In genomic region chr3:127628788-127629456, GRCh38 we compare ENCODE assay signal across 8 cellular contexts. TPM values are rescaled to one million over a fixed set of nuclear protein-coding genes. Genes with fewer than 3 reads are reported as not detected.
DNase-seq lines count a peak whose midpoint lies in the region; ATAC-seq and TF ChIP-seq lines count a peak whose summit lies in the region.

Gene PODXL2, plus strand, starts transcription at chr3:127629185. Its CDS starts 35 bp downstream, at chr3:127629220.

- no peaks in the 10 kb centered on the region for H3K9me2 ChIP-seq in HCT116 (ENCODE audit: insufficient read depth)
- no peaks in the 10 kb centered on the region for H3K9me2 ChIP-seq in OCI-LY1 (ENCODE audit: low read depth, low read length)

- in situ Hi-C loops in Caki2 (cut with HindIII; ENCODE audit: low pct_unique_long_range_greater_than_20kb, low sequenced_read_pairs): no loop called here

- H4K20me1 ChIP-seq in HCT116 (ENCODE audit: insufficient read depth): no peaks in the 10 kb centered on the region
- no peaks in the 10 kb centered on the region for H4K20me1 ChIP-seq in OCI-LY1 (ENCODE audit: insufficient read depth, low read length)

- peak within 1 kb of the TSS; percentile 71 for H2AFZ ChIP-seq in HCT116 (ENCODE audit: low read depth, low read length, poor library complexity, severe bottlenecking)
- H2AFZ ChIP-seq in OCI-LY1 (ENCODE audit: low read length): no peak within 1 kb of the TSS

- H3K27me3 Mint-ChIP-seq in activated naive CD8-positive, alpha-beta T cell: peaks cover 12% of the 10 kb centered on the region

- H3K9ac ChIP-seq in HCT116 (ENCODE audit: low read length) (no peak within 1 kb of the TSS), OCI-LY1 (ENCODE audit: low read length) (peak within 1 kb of the TSS; percentile 68)

- ATAC-seq in HCT116 (peak; percentile 86), Right ventricle myocardium inferior (peak; percentile 78), omental fat pad (ENCODE audit: low FRiP score) (peak; percentile 80), GM21737 (IDR thresholded peaks at IDR 0.05; ENCODE audit: unreplicated experiment) (no peak), HG03108 (IDR thresholded peaks at IDR 0.05; ENCODE audit: unreplicated experiment) (no peak)

- no peaks in the 10 kb centered on the region for H3K36me3 ChIP-seq in HCT116 (ENCODE audit: control insufficient read depth in 1 of 2, insufficient read depth in 2 of 2, low read length in 2 of 2)
- no peaks in the 10 kb centered on the region for H3K36me3 ChIP-seq in OCI-LY1 (ENCODE audit: insufficient read depth, low read length)

- TF ChIP-seq CTCF in HCT116 (IDR thresholded peaks at IDR 0.05 in 2 of 3, conservative IDR thresholded peaks at IDR 0.05 in 1 of 3; ENCODE audit: borderline replicate concordance in 1 of 3, insufficient read depth in 1 of 3, low read depth in 2 of 3, low read length in 2 of 3): no peak
- no peak for TF ChIP-seq CTCF in OCI-LY1 (IDR thresholded peaks at IDR 0.05; ENCODE audit: low read length)
- no peak for TF ChIP-seq CTCF in omental fat pad (IDR thresholded peaks at IDR 0.05)

- peaks cover 0 to 4% of the 10 kb centered on the region in 2 experiments; a peak in 1 of 4 replicates for H3K4me1 ChIP-seq in HCT116 (ENCODE audit: control insufficient read depth in 1 of 2, insufficient read depth in 2 of 2, low read length in 2 of 2)
- peaks cover 24% of the 10 kb centered on the region for H3K4me1 ChIP-seq in OCI-LY1 (ENCODE audit: insufficient read depth, low read length, severe bottlenecking)

- CTCF ChIA-PET in HCT116 (lab: Charles Lee): no interaction called here

- peak within 1 kb of the TSS; percentile 78 for H3K27ac Mint-ChIP-seq in activated naive CD8-positive, alpha-beta T cell

- POLR2A ChIA-PET in HCT116 (lab: Charles Lee): no interaction called here

- no peaks in the 10 kb centered on the region for H3K79me2 ChIP-seq in HCT116 (ENCODE audit: insufficient read depth, low read length)
- peaks cover 5% of the 10 kb centered on the region; the same call in 1 of the 2 replicates for H3K79me2 ChIP-seq in OCI-LY1 (ENCODE audit: insufficient read depth, low read length)

- H3K27ac ChIP-seq in HCT116 (ENCODE audit: low read depth, low read length) (no peak within 1 kb of the TSS; the same call in 1 of the 2 replicates), OCI-LY1 (ENCODE audit: low read depth, low read length, poor library complexity, severe bottlenecking) (peak within 1 kb of the TSS; percentile 33)

- no peaks in the 10 kb centered on the region for H3K9me3 Mint-ChIP-seq in activated naive CD8-positive, alpha-beta T cell (ENCODE audit: low read depth)

- no peaks in the 10 kb centered on the region for H3F3A ChIP-seq in OCI-LY1 (ENCODE audit: insufficient read depth, low read length)

- H3K4me3 ChIP-seq in HCT116 (replicated peaks in 1 of 2; ENCODE audit: low read depth in 1 of 2, low read length in 2 of 2): peak within 1 kb of the TSS; percentile 22 to 31; a peak in 3 of 4 replicates
- peak within 1 kb of the TSS; percentile 58 for H3K4me3 ChIP-seq in OCI-LY1 (ENCODE audit: low read depth, low read length, poor library complexity, severe bottlenecking)

- H3K36me3 Mint-ChIP-seq in activated naive CD8-positive, alpha-beta T cell: peaks cover 4% of the 10 kb centered on the region

- BruUV-seq in HCT116 (replicated peaks; lab: Mats Ljungman, UMichigan): no TSS peak

- H3K27me3 ChIP-seq in HCT116 (ENCODE audit: insufficient read depth, low read length) (peaks cover 21% of the 10 kb centered on the region), OCI-LY1 (ENCODE audit: insufficient read depth, low read length) (no peaks in the 10 kb centered on the region; the same call in 1 of the 2 replicates)

- TF ChIP-seq POLR2A in HCT116 (IDR thresholded peaks at IDR 0.05; ENCODE audit: borderline replicate concordance, extremely low read depth, insufficient read depth, insufficient read length): no peak

- intact Hi-C loops in HCT116 (cut with micrococcal nuclease): no loop called here
- intact Hi-C loops in Right ventricle myocardium inferior (cut with DNase I): no loop called here

- DNase-seq in Caki2 (ENCODE audit: low read depth) (peak; percentile 47), HCT116 (ENCODE audit: low read depth, low spot score) (peak; percentile 24), Right ventricle myocardium inferior (ENCODE audit: missing footprints) (peak; percentile 74), omental fat pad (ENCODE audit: low spot score) (no peak)

- H3K9me3 ChIP-seq in HCT116 (ENCODE audit: control insufficient read depth in 1 of 2, insufficient read depth in 1 of 2, low read depth in 1 of 2, low read length in 2 of 2) (no peaks in the 10 kb centered on the region), OCI-LY1 (ENCODE audit: low read length) (no peaks in the 10 kb centered on the region)

- RAD21 ChIA-PET in HCT116 (lab: Charles Lee; ENCODE audit: low non-redundant PET in 1 of 2, low total read pairs in 2 of 2, uncharacterized antibody in 2 of 2, unreplicated experiment in 2 of 2): no interaction called here

- H3K4me3 Mint-ChIP-seq in activated naive CD8-positive, alpha-beta T cell: peak within 1 kb of the TSS; percentile 88

- no peak for TF ChIP-seq RAD21 in HCT116 (IDR thresholded peaks at IDR 0.05; ENCODE audit: low read depth)

- peaks cover 34% of the 10 kb centered on the region for H3K4me1 Mint-ChIP-seq in activated naive CD8-positive, alpha-beta T cell (ENCODE audit: low read depth)

- H3K4me2 ChIP-seq in HCT116 (ENCODE audit: low read length): peak within 1 kb of the TSS; percentile 54
- peak within 1 kb of the TSS; percentile 62 for H3K4me2 ChIP-seq in OCI-LY1 (ENCODE audit: low read length)

TF ChIP-seq in HCT116, 20 proteins besides CTCF, POLR2A, EP300 and RAD21:
- TF ChIP-seq REST (IDR thresholded peaks at IDR 0.05; ENCODE audit: low read depth) (peak; percentile 49), CBX3 (IDR thresholded peaks at IDR 0.05; ENCODE audit: low read depth) (peak; percentile 61; the same call in 1 of the 2 replicates), ELF1 (IDR thresholded peaks at IDR 0.05; ENCODE audit: borderline replicate concordance, low read depth) (no peak)
- TF ChIP-seq, protein P1, sequence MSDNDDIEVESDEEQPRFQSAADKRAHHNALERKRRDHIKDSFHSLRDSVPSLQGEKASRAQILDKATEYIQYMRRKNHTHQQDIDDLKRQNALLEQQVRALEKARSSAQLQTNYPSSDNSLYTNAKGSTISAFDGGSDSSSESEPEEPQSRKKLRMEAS (IDR thresholded peaks at IDR 0.05): peak; percentile 81

RNA-seq across cellular contexts. Expression of gene PODXL2, which starts in this region (rescaled TPM):
- total RNA-seq in Caki2 (2014; rRNA removed; shearing (Covaris generic); ENCODE audit: low replicate concordance): 62.4 and 79.4 TPM in 2 replicates
- total RNA-seq in HCT116 (2021; ENCODE audit: unreplicated experiment) (5.7 TPM), Right ventricle myocardium inferior (1.4 TPM), omental fat pad (1 to 10 TPM; 1.7 to 6.3 (median 2.9) TPM)
- 4.4 and 5.2 TPM in 2 replicates for polyA plus RNA-seq in HCT116 (2012)

Comparison
In these comparisons a context has a peak if more than half of its experiments do, and no peak if none do; other contexts are left out.
1. ATAC-seq: peak in HCT116 (single experiment), Right ventricle myocardium inferior (single experiment) and omental fat pad (single experiment); none in GM21737 (single experiment) and HG03108 (single experiment).